Comparison of ENCODE assay signal across 2 cellular contexts in the genomic region with DNA sequence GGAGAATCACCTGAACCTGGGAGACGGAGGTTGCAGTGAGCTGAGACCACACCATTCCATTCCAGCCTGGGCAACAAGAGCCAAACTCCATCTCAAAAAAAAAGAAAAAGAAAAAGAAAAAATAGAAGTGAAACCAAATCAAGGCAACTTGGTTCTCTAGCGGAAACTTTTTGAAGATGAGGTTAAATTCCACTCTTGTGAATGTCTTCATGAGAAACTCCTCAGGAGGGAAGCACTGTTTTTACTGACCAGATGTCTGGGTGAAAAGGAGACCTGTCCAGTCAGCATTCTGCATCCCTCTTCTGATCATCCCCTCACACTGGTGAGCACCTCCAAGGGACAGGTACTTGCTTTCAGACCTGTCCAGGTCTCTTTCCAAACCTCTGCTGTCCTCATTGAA.
TF ChIP-seq lines count a peak whose summit lies in the region.

No MANE protein-coding gene starts in this region.

TF ChIP-seq in SK-N-SH, 30 proteins besides CTCF, POLR2A, EP300 and RAD21 (continued from another document):
- TF ChIP-seq, protein P1, sequence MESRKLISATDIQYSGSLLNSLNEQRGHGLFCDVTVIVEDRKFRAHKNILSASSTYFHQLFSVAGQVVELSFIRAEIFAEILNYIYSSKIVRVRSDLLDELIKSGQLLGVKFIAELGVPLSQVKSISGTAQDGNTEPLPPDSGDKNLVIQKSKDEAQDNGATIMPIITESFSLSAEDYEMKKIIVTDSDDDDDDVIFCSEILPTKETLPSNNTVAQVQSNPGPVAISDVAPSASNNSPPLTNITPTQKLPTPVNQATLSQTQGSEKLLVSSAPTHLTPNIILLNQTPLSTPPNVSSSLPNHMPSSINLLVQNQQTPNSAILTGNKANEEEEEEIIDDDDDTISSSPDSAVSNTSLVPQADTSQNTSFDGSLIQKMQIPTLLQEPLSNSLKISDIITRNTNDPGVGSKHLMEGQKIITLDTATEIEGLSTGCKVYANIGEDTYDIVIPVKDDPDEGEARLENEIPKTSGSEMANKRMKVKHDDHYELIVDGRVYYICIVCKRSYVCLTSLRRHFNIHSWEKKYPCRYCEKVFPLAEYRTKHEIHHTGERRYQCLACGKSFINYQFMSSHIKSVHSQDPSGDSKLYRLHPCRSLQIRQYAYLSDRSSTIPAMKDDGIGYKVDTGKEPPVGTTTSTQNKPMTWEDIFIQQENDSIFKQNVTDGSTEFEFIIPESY (IDR thresholded peaks at IDR 0.05; ENCODE audit: borderline replicate concordance, low read depth): no peak
- TF ChIP-seq, protein P2, sequence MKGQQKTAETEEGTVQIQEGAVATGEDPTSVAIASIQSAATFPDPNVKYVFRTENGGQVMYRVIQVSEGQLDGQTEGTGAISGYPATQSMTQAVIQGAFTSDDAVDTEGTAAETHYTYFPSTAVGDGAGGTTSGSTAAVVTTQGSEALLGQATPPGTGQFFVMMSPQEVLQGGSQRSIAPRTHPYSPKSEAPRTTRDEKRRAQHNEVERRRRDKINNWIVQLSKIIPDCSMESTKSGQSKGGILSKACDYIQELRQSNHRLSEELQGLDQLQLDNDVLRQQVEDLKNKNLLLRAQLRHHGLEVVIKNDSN (IDR thresholded peaks at IDR 0.05; ENCODE audit: borderline replicate concordance, low read depth): no peak
- no peak for TF ChIP-seq CHD2 (IDR thresholded peaks at IDR 0.05; ENCODE audit: low read length, partially characterized antibody)
- TF ChIP-seq FOXM1 (IDR thresholded peaks at IDR 0.05; ENCODE audit: low read depth): no peak
- no peak for TF ChIP-seq RXRA (IDR thresholded peaks at IDR 0.05; ENCODE audit: borderline replicate concordance, low read depth)
- TF ChIP-seq, protein P3, sequence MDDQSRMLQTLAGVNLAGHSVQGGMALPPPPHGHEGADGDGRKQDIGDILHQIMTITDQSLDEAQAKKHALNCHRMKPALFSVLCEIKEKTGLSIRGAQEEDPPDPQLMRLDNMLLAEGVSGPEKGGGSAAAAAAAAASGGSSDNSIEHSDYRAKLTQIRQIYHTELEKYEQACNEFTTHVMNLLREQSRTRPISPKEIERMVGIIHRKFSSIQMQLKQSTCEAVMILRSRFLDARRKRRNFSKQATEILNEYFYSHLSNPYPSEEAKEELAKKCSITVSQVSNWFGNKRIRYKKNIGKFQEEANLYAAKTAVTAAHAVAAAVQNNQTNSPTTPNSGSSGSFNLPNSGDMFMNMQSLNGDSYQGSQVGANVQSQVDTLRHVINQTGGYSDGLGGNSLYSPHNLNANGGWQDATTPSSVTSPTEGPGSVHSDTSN (IDR thresholded peaks at IDR 0.05): no peak
- TF ChIP-seq SMC3 (IDR thresholded peaks at IDR 0.05; ENCODE audit: low read depth, low read length): no peak
- no peak for TF ChIP-seq TCF12 (IDR thresholded peaks at IDR 0.05)
- no peak for TF ChIP-seq NFIC (IDR thresholded peaks at IDR 0.05; ENCODE audit: borderline replicate concordance)
- no peak for TF ChIP-seq REST (IDR thresholded peaks at IDR 0.05; ENCODE audit: low read depth, low read length)
- no peak for TF ChIP-seq FOSL2 (IDR thresholded peaks at IDR 0.05; ENCODE audit: borderline replicate concordance, low read depth)

TF ChIP-seq in SK-N-SH treated with all-trans-retinoic acid at 6 μM for 48 hours, 23 proteins besides CTCF, POLR2A, EP300 and RAD21 (continued from another document):
- TF ChIP-seq CREB5 (CRISPR knock-in tag; IDR thresholded peaks at IDR 0.05; ENCODE audit: low read depth): no peak
- no peak for TF ChIP-seq OSR1 (CRISPR knock-in tag; IDR thresholded peaks at IDR 0.05)
- no peak for TF ChIP-seq CSDC2 (CRISPR knock-in tag; IDR thresholded peaks at IDR 0.05)
- TF ChIP-seq, protein P4, sequence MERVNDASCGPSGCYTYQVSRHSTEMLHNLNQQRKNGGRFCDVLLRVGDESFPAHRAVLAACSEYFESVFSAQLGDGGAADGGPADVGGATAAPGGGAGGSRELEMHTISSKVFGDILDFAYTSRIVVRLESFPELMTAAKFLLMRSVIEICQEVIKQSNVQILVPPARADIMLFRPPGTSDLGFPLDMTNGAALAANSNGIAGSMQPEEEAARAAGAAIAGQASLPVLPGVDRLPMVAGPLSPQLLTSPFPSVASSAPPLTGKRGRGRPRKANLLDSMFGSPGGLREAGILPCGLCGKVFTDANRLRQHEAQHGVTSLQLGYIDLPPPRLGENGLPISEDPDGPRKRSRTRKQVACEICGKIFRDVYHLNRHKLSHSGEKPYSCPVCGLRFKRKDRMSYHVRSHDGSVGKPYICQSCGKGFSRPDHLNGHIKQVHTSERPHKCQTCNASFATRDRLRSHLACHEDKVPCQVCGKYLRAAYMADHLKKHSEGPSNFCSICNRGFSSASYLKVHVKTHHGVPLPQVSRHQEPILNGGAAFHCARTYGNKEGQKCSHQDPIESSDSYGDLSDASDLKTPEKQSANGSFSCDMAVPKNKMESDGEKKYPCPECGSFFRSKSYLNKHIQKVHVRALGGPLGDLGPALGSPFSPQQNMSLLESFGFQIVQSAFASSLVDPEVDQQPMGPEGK (CRISPR knock-in tag; IDR thresholded peaks at IDR 0.05; ENCODE audit: borderline replicate concordance): no peak
- TF ChIP-seq GLIS3 (CRISPR knock-in tag; IDR thresholded peaks at IDR 0.05): no peak
- no peak for TF ChIP-seq ZNF8 (CRISPR knock-in tag; IDR thresholded peaks at IDR 0.05)
- TF ChIP-seq ZNF565 (CRISPR knock-in tag; conservative IDR thresholded peaks at IDR 0.05; ENCODE audit: low read depth): no peak
